ENCODE assay signal across 2 cellular contexts in the genomic region with DNA sequence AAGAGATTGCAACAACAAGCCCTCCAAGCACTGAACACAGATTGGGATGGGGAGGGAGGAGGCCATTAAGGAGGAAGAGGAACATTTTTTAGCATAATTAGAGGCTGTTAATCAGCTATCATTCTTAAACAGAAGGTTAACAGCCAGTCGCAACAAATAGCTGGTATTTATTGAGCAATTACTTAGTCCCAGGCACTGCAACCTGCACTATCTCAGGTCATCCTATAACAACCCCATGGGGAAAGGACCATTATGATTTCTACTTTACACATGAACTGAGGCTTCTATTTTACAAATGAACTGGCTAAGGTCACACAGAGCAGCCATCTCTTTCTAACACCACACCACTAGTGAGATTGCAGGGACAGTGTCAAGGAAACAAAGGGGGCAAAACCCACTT.
TF ChIP-seq lines count a peak whose summit lies in the region.

No MANE protein-coding gene starts in this region.

TF ChIP-seq in GM23338, 12 proteins besides CTCF, POLR2A, EP300 and RAD21:
- TF ChIP-seq EZH2phosphoT487 (IDR thresholded peaks at IDR 0.05; ENCODE audit: unreplicated experiment) (no peak), CREB1 (CRISPR knock-in tag; IDR thresholded peaks at IDR 0.05; ENCODE audit: low read depth) (no peak), NANOG (IDR thresholded peaks at IDR 0.05; ENCODE audit: borderline replicate concordance) (no peak), ZNF331 (CRISPR knock-in tag; IDR thresholded peaks at IDR 0.05; ENCODE audit: low read depth) (no peak), POLR2AphosphoS5 (IDR thresholded peaks at IDR 0.05; ENCODE audit: low read depth) (no peak), JUNB (IDR thresholded peaks at IDR 0.05; ENCODE audit: unreplicated experiment) (no peak), ZNF462 (CRISPR knock-in tag; IDR thresholded peaks at IDR 0.05) (no peak), ZNF114 (CRISPR knock-in tag; IDR thresholded peaks at IDR 0.05) (no peak)
- TF ChIP-seq, protein P1, sequence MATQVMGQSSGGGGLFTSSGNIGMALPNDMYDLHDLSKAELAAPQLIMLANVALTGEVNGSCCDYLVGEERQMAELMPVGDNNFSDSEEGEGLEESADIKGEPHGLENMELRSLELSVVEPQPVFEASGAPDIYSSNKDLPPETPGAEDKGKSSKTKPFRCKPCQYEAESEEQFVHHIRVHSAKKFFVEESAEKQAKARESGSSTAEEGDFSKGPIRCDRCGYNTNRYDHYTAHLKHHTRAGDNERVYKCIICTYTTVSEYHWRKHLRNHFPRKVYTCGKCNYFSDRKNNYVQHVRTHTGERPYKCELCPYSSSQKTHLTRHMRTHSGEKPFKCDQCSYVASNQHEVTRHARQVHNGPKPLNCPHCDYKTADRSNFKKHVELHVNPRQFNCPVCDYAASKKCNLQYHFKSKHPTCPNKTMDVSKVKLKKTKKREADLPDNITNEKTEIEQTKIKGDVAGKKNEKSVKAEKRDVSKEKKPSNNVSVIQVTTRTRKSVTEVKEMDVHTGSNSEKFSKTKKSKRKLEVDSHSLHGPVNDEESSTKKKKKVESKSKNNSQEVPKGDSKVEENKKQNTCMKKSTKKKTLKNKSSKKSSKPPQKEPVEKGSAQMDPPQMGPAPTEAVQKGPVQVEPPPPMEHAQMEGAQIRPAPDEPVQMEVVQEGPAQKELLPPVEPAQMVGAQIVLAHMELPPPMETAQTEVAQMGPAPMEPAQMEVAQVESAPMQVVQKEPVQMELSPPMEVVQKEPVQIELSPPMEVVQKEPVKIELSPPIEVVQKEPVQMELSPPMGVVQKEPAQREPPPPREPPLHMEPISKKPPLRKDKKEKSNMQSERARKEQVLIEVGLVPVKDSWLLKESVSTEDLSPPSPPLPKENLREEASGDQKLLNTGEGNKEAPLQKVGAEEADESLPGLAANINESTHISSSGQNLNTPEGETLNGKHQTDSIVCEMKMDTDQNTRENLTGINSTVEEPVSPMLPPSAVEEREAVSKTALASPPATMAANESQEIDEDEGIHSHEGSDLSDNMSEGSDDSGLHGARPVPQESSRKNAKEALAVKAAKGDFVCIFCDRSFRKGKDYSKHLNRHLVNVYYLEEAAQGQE (IDR thresholded peaks at IDR 0.05; ENCODE audit: unreplicated experiment), result no peak
- TF ChIP-seq, protein P2, sequence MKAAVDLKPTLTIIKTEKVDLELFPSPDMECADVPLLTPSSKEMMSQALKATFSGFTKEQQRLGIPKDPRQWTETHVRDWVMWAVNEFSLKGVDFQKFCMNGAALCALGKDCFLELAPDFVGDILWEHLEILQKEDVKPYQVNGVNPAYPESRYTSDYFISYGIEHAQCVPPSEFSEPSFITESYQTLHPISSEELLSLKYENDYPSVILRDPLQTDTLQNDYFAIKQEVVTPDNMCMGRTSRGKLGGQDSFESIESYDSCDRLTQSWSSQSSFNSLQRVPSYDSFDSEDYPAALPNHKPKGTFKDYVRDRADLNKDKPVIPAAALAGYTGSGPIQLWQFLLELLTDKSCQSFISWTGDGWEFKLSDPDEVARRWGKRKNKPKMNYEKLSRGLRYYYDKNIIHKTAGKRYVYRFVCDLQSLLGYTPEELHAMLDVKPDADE (IDR thresholded peaks at IDR 0.05), result no peak
TF ChIP-seq in GM23338: peak in this region for 0.

TF ChIP-seq in GM12878, 131 proteins besides CTCF, POLR2A, EP300 and RAD21:
- TF ChIP-seq CBX3 (IDR thresholded peaks at IDR 0.05; ENCODE audit: borderline replicate concordance, low read depth), result no peak
- TF ChIP-seq TAF1 (IDR thresholded peaks at IDR 0.05; ENCODE audit: borderline replicate concordance, low read depth, low read length), result no peak
- TF ChIP-seq SMARCA5 (IDR thresholded peaks at IDR 0.05), result no peak
- TF ChIP-seq RB1 (IDR thresholded peaks at IDR 0.05; ENCODE audit: borderline replicate concordance), result no peak
- no peak for TF ChIP-seq HCFC1 (IDR thresholded peaks at IDR 0.05; ENCODE audit: low read length)
- no peak for TF ChIP-seq BCLAF1 (IDR thresholded peaks at IDR 0.05)
- no peak for TF ChIP-seq HDGF (IDR thresholded peaks at IDR 0.05)
- TF ChIP-seq MYB (IDR thresholded peaks at IDR 0.05; ENCODE audit: borderline replicate concordance, low read depth, low read length), result no peak
- no peak for TF ChIP-seq CHD4 (IDR thresholded peaks at IDR 0.05)
- no peak for TF ChIP-seq YY1 (IDR thresholded peaks at IDR 0.05; ENCODE audit: low read depth, low read length)
- no peak for TF ChIP-seq ZNF24 (IDR thresholded peaks at IDR 0.05)
- TF ChIP-seq SRF (IDR thresholded peaks at IDR 0.05; ENCODE audit: low read depth in 2 of 2, low read length in 2 of 2), result no peak
- TF ChIP-seq TCF12 (IDR thresholded peaks at IDR 0.05; ENCODE audit: low read depth, low read length), result no peak
- TF ChIP-seq KDM1A (IDR thresholded peaks at IDR 0.05; ENCODE audit: borderline replicate concordance), result no peak
- no peak for TF ChIP-seq WRNIP1 (IDR thresholded peaks at IDR 0.05; ENCODE audit: borderline replicate concordance, low read depth, low read length)
- TF ChIP-seq BMI1 (IDR thresholded peaks at IDR 0.05; ENCODE audit: borderline replicate concordance), result no peak
TF ChIP-seq in GM12878: peak in this region for 0.
